28 cellular contexts compared by ENCODE assay signal in the genomic region with DNA sequence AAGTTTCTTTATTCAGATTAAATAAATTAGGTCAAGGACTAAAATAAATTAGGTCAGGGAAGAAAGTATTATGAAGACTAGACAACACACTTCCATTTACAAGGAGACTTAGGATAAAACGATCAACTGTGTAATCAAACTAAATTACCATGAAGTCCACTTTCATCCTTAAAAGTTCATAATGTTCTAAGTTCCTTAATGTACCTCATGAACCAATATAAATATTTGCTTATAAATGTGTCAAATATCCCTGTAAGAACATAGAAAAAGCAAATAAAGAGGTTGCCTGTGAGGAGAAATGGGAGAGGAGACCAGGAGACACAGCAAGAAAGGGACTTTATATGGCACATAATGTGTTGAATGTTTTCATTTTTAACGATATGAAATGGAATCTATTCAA.
"Had no signal": no experiment of that assay in that cellular context is flagged by ENCODE, and none has a peak within 500 bp of the region (broad histone marks: within the 10 kb centered on the region; RNA-seq: fewer than 3 reads in every experiment).

No MANE protein-coding gene starts in this region.

- H3K9me3 ChIP-seq: neutrophil, pancreas, prostate gland, spleen, suprapubic skin, testis, tibial artery, transverse colon, upper lobe of right lung, uterus had no signal

- H3K27ac ChIP-seq: neutrophil, pancreas, skin epidermis, spleen, suprapubic skin, testis, tibial artery, transverse colon, upper lobe of right lung, uterus had no signal

- FAIRE-seq: pancreas had no signal

- H3K4me3 ChIP-seq: pancreas, prostate gland, skin epidermis, smooth muscle cell, spleen, suprapubic skin, testis, tibial artery, transverse colon, upper lobe of right lung, uterus had no signal

- H3K36me3 ChIP-seq: neutrophil, pancreas, prostate gland, spleen, tibial artery, upper lobe of right lung, uterus had no signal

- ATAC-seq: naive thymus-derived CD8-positive, alpha-beta T cell; natural killer cell treated with Interleukin-12 subunit alpha and Interleukin-12 subunit beta and Interleukin-15 and Interleukin-18, amount 100 ng/mL, for 72 hours; pancreas; right cardiac atrium; sciatic nerve; stimulated activated memory B cell treated with anti-CD40 and anti-IgM and Interleukin-4, amounts not matched to agents 10 μg/mL and 1 μg/mL and 100 μg/mL, for 72 hours; stimulated activated naive CD8-positive, alpha-beta T cell treated with anti-CD3 and anti-CD28 coated beads, Interleukin-15, amount 100 ng/mL, for 72 hours; stimulated activated naive CD8-positive, alpha-beta T cell treated with anti-CD3 and anti-CD28 coated beads, Interleukin-15, Interleukin-2, amounts not matched to agents 100 U/mL and 50 U/mL, for 24 hours; upper lobe of right lung had no signal

- H3K27me3 ChIP-seq: neutrophil, pancreas, spleen, suprapubic skin, testis, tibial artery, transverse colon, upper lobe of right lung, uterus had no signal

- H3K4me1 ChIP-seq: pancreas, spleen, upper lobe of right lung, uterus had no signal

- DNase-seq: naive thymus-derived CD8-positive, alpha-beta T cell; nephron progenitor cell; nucleus accumbens; pancreas; right cardiac atrium; spleen; stimulated activated CD4-positive, alpha-beta T cell treated with anti-CD3 and anti-CD28 coated beads, Interleukin-12 subunit alpha, Interleukin-12 subunit beta, amount 100 ng/mL, for 4 hours; stimulated activated CD4-positive, alpha-beta T cell treated with anti-CD3 and anti-CD28 coated beads, Interleukin-1b, Interleukin-23, amount 100 ng/mL, for 48 hours; stimulated activated CD4-positive, alpha-beta T cell treated with anti-CD3 and anti-CD28 coated beads, Interleukin-4, amount 100 ng/mL, for 1 hour; stimulated activated CD4-positive, alpha-beta T cell treated with anti-CD3 and anti-CD28 coated beads, Interleukin-4, amount 100 ng/mL, for 4 hours; stimulated activated CD8-positive, alpha-beta memory T cell treated with anti-CD3 and anti-CD28 coated beads, Interleukin-4, amount 100 ng/mL, for 48 hours; stimulated activated naive CD4-positive, alpha-beta T cell; stimulated activated naive CD8-positive, alpha-beta T cell treated with anti-CD3 and anti-CD28 coated beads, Interleukin-15, amount 100 ng/mL, for 72 hours; stimulated activated naive CD8-positive, alpha-beta T cell treated with anti-CD3 and anti-CD28 coated beads, Interleukin-15, Interleukin-2, amounts not matched to agents 100 U/mL and 50 U/mL, for 24 hours; substantia nigra; testis; tibial artery; transverse colon; upper lobe of right lung; uterus had no signal

- H3K4me2 ChIP-seq: smooth muscle cell had no signal
